In genomic region chr12:20339060-20339459, GRCh38 we compare ENCODE assay signal across 21 cellular contexts. TPM values are rescaled to one million over a fixed set of nuclear protein-coding genes. Genes with fewer than 3 reads are reported as not detected.
DNase-seq lines count a peak whose midpoint lies in the region; ATAC-seq, FAIRE-seq and TF ChIP-seq lines count a peak whose summit lies in the region.
"Had no signal": no experiment of that assay in that cellular context is flagged by ENCODE, and none has a peak within 500 bp of the region (broad histone marks: within the 10 kb centered on the region; RNA-seq: fewer than 3 reads in every experiment).

No MANE protein-coding gene starts in this region.

- no peak for ATAC-seq in A549
- ATAC-seq in IMR-90 (ENCODE audit: low read depth), result peak; percentile 56; the same call in 1 of the 2 replicates
- ATAC-seq: Panc1 had no signal

- H2BK20ac ChIP-seq in IMR-90 (ENCODE audit: low read depth, low read length) (no peak overlapping the region), H9 (ENCODE audit: low read depth, low read length, poor library complexity, severe bottlenecking) (no peak overlapping the region)

- H3K9ac ChIP-seq in IMR-90 (ENCODE audit: low read depth, low read length) (no peak overlapping the region), H9 (ENCODE audit: extremely low read depth, insufficient read length, low read length) (no peak overlapping the region)

- H3K27ac ChIP-seq in A549 (no peak overlapping the region), IMR-90 (ENCODE audit: insufficient read depth, low read length) (no peak overlapping the region), H9 (ENCODE audit: insufficient read length, low read depth, low read length) (no peak overlapping the region), substantia nigra (ENCODE audit: low read depth, low read length, poor library complexity, severe bottlenecking) (no peak overlapping the region)

- in situ Hi-C loops in IMR-90 (cut with MboI; ENCODE audit: low sequenced_read_pairs), result no loop called here

- FAIRE-seq in A549 (lab: Jason Lieb, UNC), result peak; percentile 7
- FAIRE-seq: HTR-8/SVneo had no signal

- H3K4me2 ChIP-seq in A549 (no peak overlapping the region), IMR-90 (ENCODE audit: low read depth, low read length) (no peak overlapping the region), H9 (ENCODE audit: insufficient read depth, insufficient read length, low read length) (no peak overlapping the region)

- no peak overlapping the region for H2BK5ac ChIP-seq in IMR-90 (ENCODE audit: low read depth, low read length, poor library complexity, severe bottlenecking)
- H2BK5ac ChIP-seq in H9 (ENCODE audit: insufficient read length, low read length), result no peak overlapping the region

- CTCF ChIA-PET in A549 (lab: Yijun Ruan, JAX), result no interaction called here
- CTCF ChIA-PET in IMR-90 (lab: Yijun Ruan, JAX), result interaction anchor here (0.6 kb wide), 1 partner anchor 149 kb away, joined by 3 read pairs; no protein-coding TSS in a partner anchor

- intact Hi-C loops in IMR-90 (cut with micrococcal nuclease), result no loop called here

- POLR2A ChIA-PET in A549 (lab: Yijun Ruan, JAX), result no interaction called here
- POLR2A ChIA-PET in IMR-90 (lab: Charles Lee; ENCODE audit: unreplicated experiment), result no interaction called here

- H3K18ac ChIP-seq in IMR-90 (ENCODE audit: low read depth, low read length), result no peak overlapping the region
- H3K18ac ChIP-seq in H9 (ENCODE audit: insufficient read length, low read depth, low read length), result no peak overlapping the region

- TF ChIP-seq RAD21 in A549 (conservative IDR thresholded peaks at IDR 0.05 in 1 of 2, IDR thresholded peaks at IDR 0.05 in 1 of 2) (no peak), IMR-90 (IDR thresholded peaks at IDR 0.05; ENCODE audit: low read length) (no peak)

- H2AK5ac ChIP-seq in IMR-90 (ENCODE audit: low read depth, low read length), result no peak overlapping the region
- no peak overlapping the region for H2AK5ac ChIP-seq in H9 (ENCODE audit: insufficient read length, low read length)

- H3K23ac ChIP-seq in IMR-90 (ENCODE audit: low read depth, low read length), result no peak overlapping the region
- H3K23ac ChIP-seq in H9 (ENCODE audit: insufficient read length, low read depth, low read length), result no peak overlapping the region

- H3K4me1 Mint-ChIP-seq in chondrocyte (ENCODE audit: low read depth), result peaks cover 29% of the 10 kb centered on the region
- H3K4me1 Mint-ChIP-seq in H9, result no peaks in the 10 kb centered on the region
- H3K4me1 Mint-ChIP-seq: CD4-positive, CD25-positive, alpha-beta regulatory T cell had no signal

- H3K14ac ChIP-seq in IMR-90 (replicated peaks; ENCODE audit: low read depth, low read length) (no peak overlapping the region), H9 (ENCODE audit: insufficient read depth, low read length) (no peak overlapping the region)

- H2BK120ac ChIP-seq in IMR-90 (ENCODE audit: low read depth, low read length) (no peak overlapping the region), H9 (ENCODE audit: low read depth, low read length, poor library complexity, severe bottlenecking) (no peak overlapping the region)

- H3K27ac Mint-ChIP-seq in chondrocyte (ENCODE audit: unreplicated experiment), result peak overlapping the region; percentile 17
- H3K27ac Mint-ChIP-seq in H9, result no peak overlapping the region
- H3K27ac Mint-ChIP-seq: CD4-positive, CD25-positive, alpha-beta regulatory T cell; HFFc6 had no signal

- WGBS in A549 (ENCODE audit: missing lambda C conversion rate), result 25% methylated on average over 2 of the region's 2 CpGs
- WGBS in IMR-90 (ENCODE audit: extremely low coverage in 2 of 2, insufficient read length in 1 of 2), 2 experiments, result no CpG with 5 or more reads among the region's 2 CpGs
- no CpG with 5 or more reads among the region's 2 CpGs for WGBS in H9 (ENCODE audit: extremely low coverage, insufficient read length, low lambda C conversion rate)

- H3K9me3 ChIP-seq in A549, result peaks cover 16% of the 10 kb centered on the region
- no peaks in the 10 kb centered on the region; the same call in 1 of the 2 replicates for H3K9me3 ChIP-seq in IMR-90 (ENCODE audit: control insufficient read depth, insufficient read depth, low read length)
- H3K9me3 ChIP-seq in H9 (ENCODE audit: control insufficient read depth, low read depth, low read length), result no peaks in the 10 kb centered on the region

- H4K5ac ChIP-seq in IMR-90 (ENCODE audit: low read depth, low read length), result no peak overlapping the region
- H4K5ac ChIP-seq in H9 (ENCODE audit: insufficient read length, low read depth, low read length), result no peak overlapping the region

- DNase-seq in A549 (ENCODE audit: low read depth in 1 of 2, low spot score in 1 of 2) (no peak), IMR-90 (no peak), chondrocyte (ENCODE audit: low spot score) (no peak), kidney glomerular epithelial cell (lab: John Stamatoyannopoulos, UW) (peak; percentile 85), H9 (no peak), iPS-NIHi7 (ENCODE audit: extremely low spot score) (no peak), substantia nigra (lab: John Stamatoyannopoulos, UW) (no peak)
- DNase-seq in stimulated activated CD4-positive, alpha-beta T cell treated with anti-CD3 and anti-CD28 coated beads, Interleukin-12 subunit alpha, Interleukin-12 subunit beta, amount 100 ng/mL, for 4 hours, result no peak
- DNase-seq: 8988T; BE2C; CD4-positive, CD25-positive, alpha-beta regulatory T cell; COR-L47; HFFc6; Kasumi-1; NCI-H1092 treated with DMSO at 0.1 percent for 48 hours; NCI-H146; NCI-H2029 treated with DMSO at 0.1 percent for 48 hours; NCI-H2171; NCI-H446 treated with DMSO at 0.1 percent for 48 hours had no signal

- no peaks in the 10 kb centered on the region for H3K23me2 ChIP-seq in H9 (ENCODE audit: insufficient read length, low read depth, low read length, poor library complexity, severe bottlenecking)

- no peaks in the 10 kb centered on the region for H4K20me1 ChIP-seq in IMR-90 (ENCODE audit: insufficient read depth, low read length)
- no peaks in the 10 kb centered on the region for H4K20me1 ChIP-seq in H9 (ENCODE audit: control insufficient read depth, insufficient read depth, insufficient read length)

- H3K27me3 Mint-ChIP-seq in chondrocyte (ENCODE audit: low read depth), result no peaks in the 10 kb centered on the region
- no peaks in the 10 kb centered on the region for H3K27me3 Mint-ChIP-seq in H9 (ENCODE audit: low read depth)

- TF ChIP-seq POLR2A in A549 (IDR thresholded peaks at IDR 0.05; ENCODE audit: low read length), result no peak
- no peak for TF ChIP-seq POLR2A in IMR-90 (IDR thresholded peaks at IDR 0.05; ENCODE audit: low read depth, low read length)

- no peak overlapping the region for H2AK9ac ChIP-seq in IMR-90 (replicated peaks; ENCODE audit: low read depth, low read length, poor library complexity)

- no peaks in the 10 kb centered on the region for H3K9me1 ChIP-seq in IMR-90 (ENCODE audit: insufficient read depth, low read length)

- no peak overlapping the region for H3K4ac ChIP-seq in IMR-90 (ENCODE audit: low read depth, low read length)
- H3K4ac ChIP-seq in H9 (ENCODE audit: low read depth, low read length), result no peak overlapping the region

- H3K36me3 Mint-ChIP-seq in chondrocyte (ENCODE audit: low read depth) (peaks cover 12% of the 10 kb centered on the region), H9 (ENCODE audit: insufficient read depth in 1 of 3, low read depth in 3 of 3) (peaks cover 5 to 22% (median 8%) of the 10 kb centered on the region in 3 experiments; a peak in 6 of 7 replicates)
- H3K36me3 Mint-ChIP-seq: CD4-positive, CD25-positive, alpha-beta regulatory T cell had no signal

- H3K4me3 Mint-ChIP-seq in chondrocyte (ENCODE audit: unreplicated experiment), result no peak overlapping the region
- no peak overlapping the region for H3K4me3 Mint-ChIP-seq in H9
- H3K4me3 Mint-ChIP-seq: CD4-positive, CD25-positive, alpha-beta regulatory T cell; HFFc6 had no signal

- H3K9me3 Mint-ChIP-seq in chondrocyte (ENCODE audit: low read depth) (peaks cover 19% of the 10 kb centered on the region), H9 (peaks cover 18 to 27% of the 10 kb centered on the region in 2 experiments)

- no peak for TF ChIP-seq EP300 in A549 (IDR thresholded peaks at IDR 0.05)

- no peak overlapping the region for H4K8ac ChIP-seq in IMR-90 (ENCODE audit: low read depth in 2 of 2, low read length in 2 of 2)
- H4K8ac ChIP-seq in H9 (replicated peaks; ENCODE audit: insufficient read length, low read depth, low read length), result no peak overlapping the region

- H3K56ac ChIP-seq in IMR-90 (ENCODE audit: extremely low read depth, insufficient read depth, low read length) (no peak overlapping the region), H9 (ENCODE audit: insufficient read length, low read depth, low read length) (no peak overlapping the region)

- H3K27me3 ChIP-seq in IMR-90 (ENCODE audit: control insufficient read depth, insufficient read depth, low read length), result no peaks in the 10 kb centered on the region
- H3K27me3 ChIP-seq in H9 (ENCODE audit: insufficient read depth, low read length), result no peaks in the 10 kb centered on the region
- H3K27me3 ChIP-seq: BE2C had no signal

- no peaks in the 10 kb centered on the region for H3K4me1 ChIP-seq in A549
- H3K4me1 ChIP-seq in IMR-90 (ENCODE audit: control insufficient read depth, insufficient read depth, low read length), result no peaks in the 10 kb centered on the region
- H3K4me1 ChIP-seq in H9 (ENCODE audit: insufficient read depth, low read length), result no peaks in the 10 kb centered on the region
- H3K4me1 ChIP-seq: BE2C had no signal

- H2BK12ac ChIP-seq in H9 (ENCODE audit: insufficient read length, low read depth, low read length), result no peak overlapping the region

- no peaks in the 10 kb centered on the region for H3K79me2 ChIP-seq in H9 (ENCODE audit: insufficient read depth, low read length)

- H3K4me3 ChIP-seq in A549 (no peak overlapping the region), IMR-90 (ENCODE audit: insufficient read depth, low read depth, low read length) (no peak overlapping the region)

- no peaks in the 10 kb centered on the region for H3K36me3 ChIP-seq in IMR-90 (ENCODE audit: control insufficient read depth, insufficient read depth, low read length)
- H3K36me3 ChIP-seq: BE2C had no signal

- BruUV-seq in IMR-90 (replicated peaks; lab: Mats Ljungman, UMichigan), result no TSS peak

- dilution Hi-C loops in IMR-90 (cut with HindIII; ENCODE audit: low sequenced_read_pairs, unreplicated experiment), result no loop called here

- H2BK15ac ChIP-seq in IMR-90 (ENCODE audit: low read depth, low read length), result no peak overlapping the region
- H2BK15ac ChIP-seq in H9 (ENCODE audit: low read depth, low read length), result no peak overlapping the region

- H3K79me1 ChIP-seq in IMR-90 (ENCODE audit: low read depth in 1 of 2, low read length in 2 of 2) (no peaks in the 10 kb centered on the region), H9 (ENCODE audit: insufficient read depth, low read depth, low read length, poor library complexity, severe bottlenecking) (no peaks in the 10 kb centered on the region)

- H2AFZ ChIP-seq in IMR-90 (replicated peaks; ENCODE audit: low read length, poor library complexity), result no peak overlapping the region
- H2AFZ ChIP-seq in H9 (ENCODE audit: low read length), result no peak overlapping the region

- no peak overlapping the region for H3T11ph ChIP-seq in H9 (ENCODE audit: low read length)

- H4K91ac ChIP-seq in IMR-90 (ENCODE audit: insufficient read depth, low read depth, low read length), result no peak overlapping the region
- H4K91ac ChIP-seq in H9 (ENCODE audit: insufficient read length, low read depth, low read length), result no peak overlapping the region

- TF ChIP-seq CTCF in A549 (IDR thresholded peaks at IDR 0.05) (no peak), IMR-90 (conservative IDR thresholded peaks at IDR 0.05; ENCODE audit: low read depth, low read length) (no peak), chondrocyte (IDR thresholded peaks at IDR 0.05) (no peak), H9 (conservative IDR thresholded peaks at IDR 0.05) (no peak)

RNA-seq across cellular contexts. Expression of gene PDE3A, which starts 29.3 kb away (rescaled TPM):
- 12.7 and 13.1 TPM in 2 replicates for polyA plus RNA-seq in A549 (2011; rRNA removed)
- 2.3 and 3.0 TPM in 2 replicates for polyA plus RNA-seq in A549 (2012; cell fraction: cytosol; rRNA removed)
- polyA plus RNA-seq in A549 (2012; cell fraction: nucleus; rRNA removed), result 2.4 and 3.0 TPM in 2 replicates
- polyA plus RNA-seq in A549 (2017; fragmentation: RNase III; extraction: RNeasy Plus Mini Kit Qiagen cat#74134 plus additional on column Dnase treatment), result 6.0 to 7.6 TPM (median 7.3 TPM) in 3 replicates
- 21.2 and 30.7 TPM in 2 replicates for polyA minus RNA-seq in A549 (2011; rRNA and poly(A)+ RNA removed)
- total RNA-seq in IMR-90 (2012; rRNA removed), result 0.18 and 0.28 TPM in 2 replicates
- 0.01 and 0.09 TPM in 2 replicates for polyA plus RNA-seq in IMR-90 (2012; rRNA removed)
- polyA plus RNA-seq in IMR-90 (2012; cell fraction: cytosol; rRNA removed), result 0.01 and 0.02 TPM in 2 replicates
- polyA plus RNA-seq in IMR-90 (2012; cell fraction: nucleus; rRNA removed; ENCODE audit: low replicate concordance), result 0.05 and 0.10 TPM in 2 replicates
- total RNA-seq in chondrocyte, result 20.6 to 27.9 TPM (median 27.9 TPM) in 3 replicates
- 3.0 TPM in 2 replicates for total RNA-seq in H9 (2021)
